ENCODE assay signal across 8 cellular contexts in genomic region chr5:140966293-140967225, GRCh38. TPM values are rescaled to one million over a fixed set of nuclear protein-coding genes. Genes with fewer than 3 reads are reported as not detected.
DNase-seq lines count a peak whose midpoint lies in the region; ATAC-seq and TF ChIP-seq lines count a peak whose summit lies in the region.

A gene with protein sequence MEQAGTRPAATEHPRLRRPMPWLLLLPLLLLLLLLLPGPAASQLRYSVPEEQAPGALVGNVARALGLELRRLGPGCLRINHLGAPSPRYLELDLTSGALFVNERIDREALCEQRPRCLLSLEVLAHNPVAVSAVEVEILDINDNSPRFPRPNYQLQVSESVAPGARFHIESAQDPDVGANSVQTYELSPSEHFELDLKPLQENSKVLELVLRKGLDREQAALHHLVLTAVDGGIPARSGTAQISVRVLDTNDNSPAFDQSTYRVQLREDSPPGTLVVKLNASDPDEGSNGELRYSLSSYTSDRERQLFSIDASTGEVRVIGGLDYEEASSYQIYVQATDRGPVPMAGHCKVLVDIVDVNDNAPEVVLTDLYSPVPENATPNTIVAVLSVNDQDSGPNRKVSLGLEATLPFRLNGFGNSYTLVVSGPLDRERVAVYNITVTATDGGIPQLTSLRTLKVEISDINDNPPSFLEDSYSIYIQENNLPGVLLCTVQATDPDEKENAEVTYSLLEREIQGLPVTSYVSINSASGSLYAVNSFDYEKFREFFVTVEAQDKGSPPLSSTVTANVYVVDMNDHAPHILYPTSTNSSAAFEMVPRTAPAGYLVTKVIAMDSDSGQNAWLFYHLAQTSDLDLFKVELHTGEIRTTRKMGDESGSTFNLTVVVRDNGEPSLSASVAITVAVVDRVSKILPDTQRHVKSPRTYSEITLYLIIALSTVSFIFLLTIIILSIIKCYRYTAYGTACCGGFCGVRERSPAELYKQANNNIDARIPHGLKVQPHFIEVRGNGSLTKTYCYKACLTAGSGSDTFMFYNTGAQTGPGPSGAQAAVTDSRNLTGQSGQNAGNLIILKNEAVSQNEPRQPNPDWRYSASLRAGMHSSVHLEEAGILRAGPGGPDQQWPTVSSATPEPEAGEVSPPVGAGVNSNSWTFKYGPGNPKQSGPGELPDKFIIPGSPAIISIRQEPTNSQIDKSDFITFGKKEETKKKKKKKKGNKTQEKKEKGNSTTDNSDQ (plus strand): TSS chr5:140966476. CDS start chr5:140966767, 291 bp downstream.

- CTCF ChIA-PET in activated CD8-positive, alpha-beta memory T cell treated with anti-CD3 and anti-CD28 coated beads, Interleukin-2, amount 10 ng/mL, durations not matched to agents 7 days and 5 days (lab: Charles Lee) = no interaction called here
- CTCF ChIA-PET in Caco-2 (lab: Charles Lee) = no interaction called here

- DNase-seq in AG08395 (ENCODE audit: low spot score) = peak; percentile 5
- DNase-seq in NCI-H1092 treated with DMSO at 0.1 percent for 48 hours (lab: John Stamatoyannopoulos, UW) = peak; percentile 44
- DNase-seq in astrocyte of the hippocampus (ENCODE audit: low read depth, low spot score) = peak; percentile 68
- peak; percentile 71 for DNase-seq in sigmoid colon
- DNase-seq in activated CD8-positive, alpha-beta memory T cell treated with anti-CD3 and anti-CD28 coated beads, Interleukin-2, amount 10 ng/mL, durations not matched to agents 7 days and 5 days = no peak
- no peak for DNase-seq in Caco-2

- intact Hi-C loops in sigmoid colon (cut with DNase I) (loop anchor here (2.0 kb wide), 1 partner anchor 74 kb away; no protein-coding TSS in a partner anchor), Caco-2 (cut with micrococcal nuclease; ENCODE audit: unreplicated experiment) (no loop called here)

- no peaks in the 10 kb centered on the region for H3K4me1 Mint-ChIP-seq in activated CD8-positive, alpha-beta memory T cell treated with anti-CD3 and anti-CD28 coated beads, Interleukin-2, amount 10 ng/mL, durations not matched to agents 7 days and 5 days
- no peaks in the 10 kb centered on the region for H3K4me1 Mint-ChIP-seq in Caco-2 (ENCODE audit: low read depth, unreplicated experiment)

- no peak within 1 kb of the TSS for H3K4me3 Mint-ChIP-seq in activated CD8-positive, alpha-beta memory T cell treated with anti-CD3 and anti-CD28 coated beads, Interleukin-2, amount 10 ng/mL, durations not matched to agents 7 days and 5 days
- H3K4me3 Mint-ChIP-seq in Caco-2 (ENCODE audit: unreplicated experiment) = no peak within 1 kb of the TSS

- POLR2A ChIA-PET in Caco-2 (lab: Charles Lee) = no interaction called here

- peak within 1 kb of the TSS; percentile 51 to 90 (median 60) for H3K27ac ChIP-seq in sigmoid colon

- H3K9me3 Mint-ChIP-seq in activated CD8-positive, alpha-beta memory T cell treated with anti-CD3 and anti-CD28 coated beads, Interleukin-2, amount 10 ng/mL, durations not matched to agents 7 days and 5 days (ENCODE audit: low read depth) = no peaks in the 10 kb centered on the region
- H3K9me3 Mint-ChIP-seq in Caco-2 (ENCODE audit: unreplicated experiment) = no peaks in the 10 kb centered on the region

- TF ChIP-seq CTCF in sigmoid colon (IDR thresholded peaks at IDR 0.05) (no peak), Caco-2 (IDR thresholded peaks at IDR 0.05; ENCODE audit: insufficient read depth in 1 of 2, low read depth in 1 of 2, low read length in 1 of 2, severe bottlenecking in 1 of 2, unreplicated experiment in 1 of 2) (no peak)

- no peak for ATAC-seq in GM18873 (IDR thresholded peaks at IDR 0.05; ENCODE audit: low FRiP score, unreplicated experiment)
- ATAC-seq in activated CD8-positive, alpha-beta memory T cell treated with anti-CD3 and anti-CD28 coated beads, Interleukin-2, amount 10 ng/mL, durations not matched to agents 7 days and 5 days = no peak

- peaks cover 0 to 15% (median 0%) of the 10 kb centered on the region in 3 donors for H3K27me3 ChIP-seq in sigmoid colon
- no peaks in the 10 kb centered on the region for H3K27me3 ChIP-seq in Caco-2 (replicated peaks; ENCODE audit: control insufficient read depth, insufficient read depth, low read length)

- H3K36me3 Mint-ChIP-seq in activated CD8-positive, alpha-beta memory T cell treated with anti-CD3 and anti-CD28 coated beads, Interleukin-2, amount 10 ng/mL, durations not matched to agents 7 days and 5 days = no peaks in the 10 kb centered on the region
- H3K36me3 Mint-ChIP-seq in Caco-2 (ENCODE audit: insufficient read depth, unreplicated experiment) = no peaks in the 10 kb centered on the region

- H3K9me3 ChIP-seq in iPS-18c (ENCODE audit: control insufficient read depth, insufficient read depth, low read length) = no peaks in the 10 kb centered on the region
- H3K9me3 ChIP-seq in sigmoid colon = no peaks in the 10 kb centered on the region
- no peaks in the 10 kb centered on the region for H3K9me3 ChIP-seq in Caco-2

- no peak within 1 kb of the TSS for H3K27ac Mint-ChIP-seq in activated CD8-positive, alpha-beta memory T cell treated with anti-CD3 and anti-CD28 coated beads, Interleukin-2, amount 10 ng/mL, durations not matched to agents 7 days and 5 days
- no peak within 1 kb of the TSS for H3K27ac Mint-ChIP-seq in Caco-2 (ENCODE audit: unreplicated experiment)

- no peak for TF ChIP-seq POLR2A in sigmoid colon (IDR thresholded peaks at IDR 0.05)

- H3K27me3 Mint-ChIP-seq in activated CD8-positive, alpha-beta memory T cell treated with anti-CD3 and anti-CD28 coated beads, Interleukin-2, amount 10 ng/mL, durations not matched to agents 7 days and 5 days = peaks cover 32% of the 10 kb centered on the region
- H3K27me3 Mint-ChIP-seq in Caco-2 (ENCODE audit: insufficient read depth, unreplicated experiment) = no peaks in the 10 kb centered on the region

- peak within 1 kb of the TSS; percentile 90 for H3K4me3 ChIP-seq in iPS-18c (ENCODE audit: insufficient read depth, low read depth, low read length)
- peak within 1 kb of the TSS; percentile 40 to 67 (median 54) for H3K4me3 ChIP-seq in sigmoid colon
- H3K4me3 ChIP-seq in Caco-2 (ENCODE audit: low read depth, low read length) = no peak within 1 kb of the TSS

- H3K36me3 ChIP-seq in sigmoid colon (no peaks in the 10 kb centered on the region), Caco-2 (ENCODE audit: control insufficient read depth, insufficient read depth, low read length) (no peaks in the 10 kb centered on the region)

- peaks cover 0 to 18% (median 11%) of the 10 kb centered on the region in 4 donors for H3K4me1 ChIP-seq in sigmoid colon
- no peaks in the 10 kb centered on the region for H3K4me1 ChIP-seq in Caco-2

- no TSS peak for BruUV-seq in Caco-2 (replicated peaks; lab: Mats Ljungman, UMichigan)

- TF ChIP-seq EP300 in sigmoid colon (IDR thresholded peaks at IDR 0.05) = no peak

- 4 to 16% methylated on average over 80 of the region's 80 CpGs for WGBS in sigmoid colon, 2 donors

RNA-seq across cellular contexts. Expression of the gene that starts here (rescaled TPM):
- 1 to 10 TPM; 1.3 to 3.0 (median 2.2) TPM for total RNA-seq in sigmoid colon
- under 1 TPM in 1 of 3 donors, not detected in 2; 0.66 TPM for polyA plus RNA-seq in sigmoid colon
- not detected for total RNA-seq in activated CD8-positive, alpha-beta memory T cell treated with anti-CD3 and anti-CD28 coated beads, Interleukin-2, amount 10 ng/mL, durations not matched to agents 7 days and 5 days
- total RNA-seq in Caco-2 (2022) = not detected in 2 replicates

Comparison
In these comparisons a context has a peak if more than half of its experiments do, and no peak if none do; other contexts are left out.
1. DNase-seq: peak in AG08395 (single experiment), NCI-H1092 treated with DMSO at 0.1 percent for 48 hours (single experiment), astrocyte of the hippocampus (single experiment) and sigmoid colon (single experiment); none in activated CD8-positive, alpha-beta memory T cell treated with anti-CD3 and anti-CD28 coated beads, Interleukin-2, amount 10 ng/mL, durations not matched to agents 7 days and 5 days (single experiment) and Caco-2 (0 of 2).